16 cellular contexts compared by ENCODE assay signal in genomic region chr5:176574297-176574591, GRCh38. TPM values are rescaled to one million over a fixed set of nuclear protein-coding genes. Genes with fewer than 3 reads are reported as not detected.
DNase-seq lines count a peak whose midpoint lies in the region; TF ChIP-seq lines count a peak whose summit lies in the region.
"Had no signal": no experiment of that assay in that cellular context is flagged by ENCODE, and none has a peak within 500 bp of the region (broad histone marks: within the 10 kb centered on the region; RNA-seq: fewer than 3 reads in every experiment).

No MANE protein-coding gene starts in this region.

- intact Hi-C loops in Calu3 (cut with micrococcal nuclease; ENCODE audit: unreplicated experiment): loop anchor here (2.0 kb wide), 1 partner anchor 73 kb away; the partner anchor contains the start of gene TSPAN17

- H3K27ac Mint-ChIP-seq in activated naive CD4-positive, alpha-beta T cell treated with anti-CD3 and anti-CD28 coated beads, Interleukin-2, amount 50 U/mL, for 24 hours: peak overlapping the region; percentile 8
- H3K27ac Mint-ChIP-seq in T-helper 2 cell treated with Interferon-gamma antibody and Interleukin-4, amounts not matched to agents 5 μg/mL and 100 μg/mL, for 36 hours: no peak overlapping the region
- no peak overlapping the region for H3K27ac Mint-ChIP-seq in Calu3 (ENCODE audit: unreplicated experiment)
- H3K27ac Mint-ChIP-seq: activated naive CD8-positive, alpha-beta T cell treated with anti-CD3 and anti-CD28 coated beads, Interleukin-2, amount 50 U/mL, for 24 hours had no signal

- H3K4me1 ChIP-seq in osteoblast (ENCODE audit: insufficient read depth, low read length): no peaks in the 10 kb centered on the region
- H3K4me1 ChIP-seq: gastrocnemius medialis, parathyroid adenoma had no signal

- H3K36me3 ChIP-seq in osteoblast (ENCODE audit: insufficient read depth, low read length): no peaks in the 10 kb centered on the region
- H3K36me3 ChIP-seq: BLaER1 treated with 17β-estradiol and CSF1 and Interleukin-3, amounts not matched to agents 10 nM and 100 nM; gastrocnemius medialis had no signal

- no peaks in the 10 kb centered on the region for H4K20me1 ChIP-seq in osteoblast (ENCODE audit: insufficient read depth, low read length)

- no peaks in the 10 kb centered on the region for H3K9me3 ChIP-seq in osteoblast (ENCODE audit: low read depth, low read length)
- H3K9me3 ChIP-seq: BLaER1 treated with 17β-estradiol and CSF1 and Interleukin-3, amounts not matched to agents 10 nM and 100 nM; gastrocnemius medialis had no signal

- TF ChIP-seq CTCF in RWPE1 (conservative IDR thresholded peaks at IDR 0.05; ENCODE audit: low read depth) (peak; percentile 37; the same call in 1 of the 2 replicates), osteoblast (IDR thresholded peaks at IDR 0.05; ENCODE audit: extremely low read depth, low read depth, low read length) (peak; percentile 8), Calu3 (IDR thresholded peaks at IDR 0.05; ENCODE audit: unreplicated experiment) (no peak)

- H3K4me3 ChIP-seq in osteoblast (ENCODE audit: insufficient read depth, low read length): no peak overlapping the region
- H3K4me3 ChIP-seq: BLaER1 treated with 17β-estradiol and CSF1 and Interleukin-3, amounts not matched to agents 10 nM and 100 nM; gastrocnemius medialis had no signal

- H3K9me3 Mint-ChIP-seq in activated naive CD4-positive, alpha-beta T cell treated with anti-CD3 and anti-CD28 coated beads, Interleukin-2, amount 50 U/mL, for 24 hours: no peaks in the 10 kb centered on the region
- no peaks in the 10 kb centered on the region for H3K9me3 Mint-ChIP-seq in T-helper 2 cell treated with Interferon-gamma antibody and Interleukin-4, amounts not matched to agents 5 μg/mL and 100 μg/mL, for 36 hours
- no peaks in the 10 kb centered on the region for H3K9me3 Mint-ChIP-seq in Calu3 (ENCODE audit: low read depth, unreplicated experiment)
- H3K9me3 Mint-ChIP-seq: activated naive CD8-positive, alpha-beta T cell treated with anti-CD3 and anti-CD28 coated beads, Interleukin-2, amount 50 U/mL, for 24 hours had no signal

- no peak for DNase-seq in activated naive CD4-positive, alpha-beta T cell treated with Interleukin-2 at 50 U/mL for 16 hours
- no peak for DNase-seq in RWPE1 (ENCODE audit: low spot score)
- no peak for DNase-seq in osteoblast (ENCODE audit: insufficient read length, low spot score, missing footprints)
- DNase-seq in T-helper 2 cell treated with Interferon-gamma antibody and Interleukin-4, amounts not matched to agents 5 μg/mL and 100 μg/mL, for 36 hours (ENCODE audit: low spot score): no peak
- no peak for DNase-seq in Calu3
- DNase-seq: NCI-H1436 had no signal

- H3K79me2 ChIP-seq in osteoblast (ENCODE audit: insufficient read depth, low read length): no peaks in the 10 kb centered on the region
- H3K79me2 ChIP-seq: parathyroid adenoma had no signal

- H3K4me1 Mint-ChIP-seq in activated naive CD4-positive, alpha-beta T cell treated with anti-CD3 and anti-CD28 coated beads, Interleukin-2, amount 50 U/mL, for 24 hours: no peaks in the 10 kb centered on the region
- no peaks in the 10 kb centered on the region for H3K4me1 Mint-ChIP-seq in T-helper 2 cell treated with Interferon-gamma antibody and Interleukin-4, amounts not matched to agents 5 μg/mL and 100 μg/mL, for 36 hours (ENCODE audit: low read depth)
- no peaks in the 10 kb centered on the region for H3K4me1 Mint-ChIP-seq in Calu3 (ENCODE audit: low read depth, unreplicated experiment)
- H3K4me1 Mint-ChIP-seq: activated naive CD8-positive, alpha-beta T cell treated with anti-CD3 and anti-CD28 coated beads, Interleukin-2, amount 50 U/mL, for 24 hours had no signal

- CTCF ChIA-PET in RWPE1 (lab: Yijun Ruan, JAX) (interaction anchor here (0.6 to 2.4 kb wide), 5 partner anchors 11 to 825 kb away, joined by 3 to 8 read pairs (median 4); no protein-coding TSS in a partner anchor), Calu3 (lab: Charles Lee) (interaction anchor here (2.1 kb wide), 1 partner anchor 21 kb away, joined by 5 read pairs; no protein-coding TSS in a partner anchor)

- H3K27me3 Mint-ChIP-seq in activated naive CD4-positive, alpha-beta T cell treated with anti-CD3 and anti-CD28 coated beads, Interleukin-2, amount 50 U/mL, for 24 hours: peaks cover 1% of the 10 kb centered on the region
- H3K27me3 Mint-ChIP-seq in T-helper 2 cell treated with Interferon-gamma antibody and Interleukin-4, amounts not matched to agents 5 μg/mL and 100 μg/mL, for 36 hours (ENCODE audit: low read depth): peaks cover 6% of the 10 kb centered on the region
- H3K27me3 Mint-ChIP-seq in Calu3 (ENCODE audit: unreplicated experiment): no peaks in the 10 kb centered on the region

- H3K4me3 Mint-ChIP-seq in activated naive CD4-positive, alpha-beta T cell treated with anti-CD3 and anti-CD28 coated beads, Interleukin-2, amount 50 U/mL, for 24 hours: no peak overlapping the region
- no peak overlapping the region for H3K4me3 Mint-ChIP-seq in T-helper 2 cell treated with Interferon-gamma antibody and Interleukin-4, amounts not matched to agents 5 μg/mL and 100 μg/mL, for 36 hours
- H3K4me3 Mint-ChIP-seq in Calu3 (ENCODE audit: low read depth, unreplicated experiment): no peak overlapping the region
- H3K4me3 Mint-ChIP-seq: activated naive CD8-positive, alpha-beta T cell treated with anti-CD3 and anti-CD28 coated beads, Interleukin-2, amount 50 U/mL, for 24 hours had no signal

- no peaks in the 10 kb centered on the region for H3K27me3 ChIP-seq in osteoblast (ENCODE audit: insufficient read depth, low read length)
- H3K27me3 ChIP-seq: BLaER1 treated with 17β-estradiol and CSF1 and Interleukin-3, amounts not matched to agents 10 nM and 100 nM had no signal

- H2AFZ ChIP-seq in osteoblast (ENCODE audit: low read length): no peak overlapping the region
- H2AFZ ChIP-seq: parathyroid adenoma had no signal

- no peak overlapping the region for H3K4me2 ChIP-seq in osteoblast (ENCODE audit: insufficient read depth, low read length)
- H3K4me2 ChIP-seq: BLaER1 treated with 17β-estradiol and CSF1 and Interleukin-3, amounts not matched to agents 10 nM and 100 nM had no signal

- POLR2A ChIA-PET in RWPE1 (lab: Yijun Ruan, JAX; ENCODE audit: low non-redundant PET): interaction anchor here (0.5 kb wide), 1 partner anchor 317 kb away, joined by 3 read pairs; no protein-coding TSS in a partner anchor

- H3K27ac ChIP-seq in RWPE1: no peak overlapping the region
- no peak overlapping the region for H3K27ac ChIP-seq in osteoblast (ENCODE audit: low read depth, low read length)
- H3K27ac ChIP-seq: BLaER1 treated with 17β-estradiol and CSF1 and Interleukin-3, amounts not matched to agents 10 nM and 100 nM; gastrocnemius medialis; parathyroid adenoma had no signal

- H3K36me3 Mint-ChIP-seq in activated naive CD4-positive, alpha-beta T cell treated with anti-CD3 and anti-CD28 coated beads, Interleukin-2, amount 50 U/mL, for 24 hours: no peaks in the 10 kb centered on the region
- no peaks in the 10 kb centered on the region for H3K36me3 Mint-ChIP-seq in T-helper 2 cell treated with Interferon-gamma antibody and Interleukin-4, amounts not matched to agents 5 μg/mL and 100 μg/mL, for 36 hours (ENCODE audit: low read depth)
- no peaks in the 10 kb centered on the region for H3K36me3 Mint-ChIP-seq in Calu3 (ENCODE audit: insufficient read depth, unreplicated experiment)

- BruUV-seq in Calu3 (replicated peaks; lab: Mats Ljungman, UMichigan): no TSS peak

RNA-seq across cellular contexts. Expression of gene CDHR2, which starts 25.1 kb away (rescaled TPM):
- under 0.01 TPM in 1 of 2 replicates, not detected in the other for total RNA-seq in osteoblast
- 7.8 and 13.3 TPM in 2 replicates for total RNA-seq in Calu3 (2022)
- total RNA-seq: epithelial cell of proximal tubule, LHCN-M2 had no signal

RNA-seq across cellular contexts. Expression of gene GPRIN1, which starts 35.7 kb away (rescaled TPM):
- total RNA-seq in osteoblast (1.8 TPM in 2 replicates), Calu3 (2022) (11.5 and 12.6 TPM in 2 replicates)

RNA-seq across cellular contexts. Expression of gene RNF44, which starts 37.0 kb away (rescaled TPM):
- total RNA-seq in osteoblast: 5.4 and 6.2 TPM in 2 replicates
- total RNA-seq in Calu3 (2022): 76.9 and 82.3 TPM in 2 replicates

RNA-seq across cellular contexts. Expression of gene SNCB, which starts 56.1 kb away (rescaled TPM):
- total RNA-seq in osteoblast (not detected in 2 replicates), Calu3 (2022) (not detected in 2 replicates)
- total RNA-seq: bronchial epithelial cell, left ventricle myocardium superior had no signal

RNA-seq across cellular contexts. Expression of gene EIF4E1B, which starts 56.2 kb away (rescaled TPM):
- not detected in 2 replicates for total RNA-seq in osteoblast
- total RNA-seq in Calu3 (2022): not detected in 2 replicates
- total RNA-seq: bronchial epithelial cell, dermis blood vessel endothelial cell, epithelial cell of proximal tubule, gastrocnemius medialis, left ventricle myocardium superior, LHCN-M2 had no signal

Comparison
In these comparisons a context has a peak if more than half of its experiments do, and no peak if none do; other contexts are left out.
1. RNA of gene RNF44, which starts 37.0 kb away (total RNA-seq): 76.9 to 82.3 TPM in Calu3; 5.4 to 6.2 TPM in osteoblast; every median in the first group is over 10 times any median in the second.